9 cellular contexts compared by ENCODE assay signal in genomic region chr2:56474412-56475158, GRCh38.
A peak's percentile ranks its signal among the peaks of the same experiment; 100 is the strongest.
DNase-seq lines count a peak whose midpoint lies in the region; ATAC-seq and TF ChIP-seq lines count a peak whose summit lies in the region.
"Had no signal": no experiment of that assay in that cellular context is flagged by ENCODE, and none has a peak within 500 bp of the region (broad histone marks: within the 10 kb centered on the region; RNA-seq: fewer than 3 reads in every experiment).

No MANE protein-coding gene starts in this region.

- H3K36me3 ChIP-seq in right lobe of liver, result no peaks in the 10 kb centered on the region
- H3K36me3 ChIP-seq: brain microvascular endothelial cell had no signal

- DNase-seq in Daoy (ENCODE audit: low read depth), result peak; percentile 18
- DNase-seq in NCI-H146 (lab: John Stamatoyannopoulos, UW), result peak; percentile 66
- DNase-seq in amniotic epithelial cell (ENCODE audit: low read depth), result peak; percentile 87
- DNase-seq in right lobe of liver, result peak in 1 of 3 donors; percentile 63
- no peak for DNase-seq in midbrain (lab: John Stamatoyannopoulos, UW)
- DNase-seq in activated CD4-positive, CD25-positive, alpha-beta regulatory T cell treated with anti-CD3 and anti-CD28 coated beads, Interleukin-2, amount 50 U/mL, for 72 hours, result no peak
- DNase-seq in GM20000 (ENCODE audit: low spot score), result no peak
- DNase-seq: brain microvascular endothelial cell had no signal

- H3K9me3 ChIP-seq in right lobe of liver, result no peaks in the 10 kb centered on the region

- H3K4me1 ChIP-seq in right lobe of liver, result peaks cover 0 to 12% (median 2%) of the 10 kb centered on the region in 4 donors

- H3K4me3 ChIP-seq in right lobe of liver, result no peak overlapping the region

- H3K27me3 ChIP-seq in right lobe of liver, result no peaks in the 10 kb centered on the region
- H3K27me3 ChIP-seq: brain microvascular endothelial cell had no signal

- ATAC-seq in right lobe of liver (peak; percentile 92 to 97 (median 95)), HG03432 (IDR thresholded peaks at IDR 0.05; ENCODE audit: unreplicated experiment) (no peak)

- no peak for TF ChIP-seq POLR2A in right lobe of liver (IDR thresholded peaks at IDR 0.05)

- peak overlapping the region in 1 of 3 donors; percentile 51 for H3K27ac ChIP-seq in right lobe of liver
- H3K27ac ChIP-seq: brain microvascular endothelial cell had no signal

- WGBS in right lobe of liver (ENCODE audit: insufficient coverage, low coverage, low lambda C conversion rate, missing lambda C conversion rate), result 11% methylated on average over 4 of the region's 4 CpGs

- intact Hi-C loops in right lobe of liver (cut with DNase I), result no loop called here

- TF ChIP-seq CTCF in right lobe of liver (IDR thresholded peaks at IDR 0.05) (no peak), GM20000 (IDR thresholded peaks at IDR 0.05; ENCODE audit: extremely low read depth, missing control alignments) (no peak)

Comparison
In these comparisons a context has a peak if more than half of its experiments do, and no peak if none do; other contexts are left out.
1. DNase-seq: peak in Daoy (single experiment), NCI-H146 (single experiment) and amniotic epithelial cell (single experiment); none in midbrain (single experiment), activated CD4-positive, CD25-positive, alpha-beta regulatory T cell treated with anti-CD3 and anti-CD28 coated beads, Interleukin-2, amount 50 U/mL, for 72 hours (single experiment) and GM20000 (single experiment).